Comparison of ENCODE assay signal across 37 cellular contexts in the genomic region with DNA sequence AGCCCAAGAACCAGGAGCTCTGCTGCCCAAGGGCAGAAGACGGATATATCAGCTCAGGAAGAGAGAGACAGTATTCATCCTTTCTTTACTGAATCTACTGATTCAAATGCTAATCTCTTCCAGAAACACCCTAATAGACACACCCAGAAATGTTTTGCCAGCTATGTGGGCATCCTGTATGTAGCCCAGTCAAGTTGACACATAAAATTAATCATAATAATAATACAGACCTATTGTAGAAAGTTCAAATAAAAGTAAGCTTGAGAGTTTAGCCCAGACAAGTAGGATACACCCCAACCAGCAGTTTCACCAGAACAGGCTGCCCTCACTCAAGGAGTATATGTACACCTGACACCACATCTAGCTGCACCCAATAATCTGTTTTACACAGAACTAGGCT.
"Had no signal": no experiment of that assay in that cellular context is flagged by ENCODE, and none has a peak within 500 bp of the region (broad histone marks: within the 10 kb centered on the region; RNA-seq: fewer than 3 reads in every experiment).

No MANE protein-coding gene starts in this region.

- H3K36me3 ChIP-seq: adrenal gland, ascending aorta, brain microvascular endothelial cell, breast epithelium, cardiac muscle cell had no signal

- H3K9me3 Mint-ChIP-seq: activated naive CD4-positive, alpha-beta T cell treated with anti-CD3 and anti-CD28 coated beads for 36 hours; activated naive CD4-positive, alpha-beta T cell treated with anti-CD3 and anti-CD28 coated beads, Interleukin-2, amount 10 ng/mL, durations not matched to agents 7 days and 5 days; activated naive CD8-positive, alpha-beta T cell treated with anti-CD3 and anti-CD28 coated beads for 36 hours; activated naive CD8-positive, alpha-beta T cell treated with anti-CD3 and anti-CD28 coated beads, Interleukin-2, amount 10 ng/mL, durations not matched to agents 7 days and 5 days; activated naive CD8-positive, alpha-beta T cell treated with anti-CD3 and anti-CD28 coated beads, Interleukin-2, amount 50 U/mL, for 24 hours; activated T-cell treated with anti-CD3 and anti-CD28 coated beads, Interleukin-2, amount 50 U/mL, for 24 hours; activated T-cell treated with anti-CD3 and anti-CD28 coated beads, Interleukin-2, amount 50 U/mL, for 4 hours; activated T-helper 1 cell treated with anti-CD3 and anti-CD28 coated beads, Interleukin-12 subunit alpha, Interleukin-12 subunit beta, Interleukin-2, Interleukin-4 antibody, amounts not matched to agents 30 ng/mL and 10 ng/mL and 1 ng/mL, durations not matched to agents 14 hours and 24 hours and 36 hours; activated T-helper 17 cell treated with anti-CD3 and anti-CD28 coated beads, Interleukin-2, amount 50 U/mL, for 72 hours; activated T-helper 2 cell treated with anti-CD3 and anti-CD28 coated beads, Interferon-gamma antibody, Interleukin-2, Interleukin-4, amounts not matched to agents 10 μg/mL and 5 μg/mL and 100 μg/mL, durations not matched to agents 14 hours and 24 hours and 36 hours; central memory CD8-positive, alpha-beta T cell had no signal

- DNase-seq: activated effector memory CD4-positive, alpha-beta T cell treated with anti-CD3 and anti-CD28 coated beads, Interleukin-2, amount 50 U/mL, for 16 hours; activated effector memory CD4-positive, alpha-beta T cell treated with Interleukin-2 at 50 U/mL for 16 hours; activated gamma-delta T cell; activated gamma-delta T cell treated with Interleukin-2 at 50 U/mL for 16 hours; activated naive CD4-positive, alpha-beta T cell; activated naive CD4-positive, alpha-beta T cell treated with anti-CD3 and anti-CD28 coated beads for 36 hours; activated naive CD4-positive, alpha-beta T cell treated with anti-CD3 and anti-CD28 coated beads, Interleukin-2, amount 10 ng/mL, durations not matched to agents 7 days and 5 days; activated naive CD4-positive, alpha-beta T cell treated with anti-CD3 and anti-CD28 coated beads, Interleukin-2, amount 50 U/mL, for 16 hours; activated naive CD4-positive, alpha-beta T cell treated with Interleukin-2 at 50 U/mL for 16 hours; activated naive CD8-positive, alpha-beta T cell treated with anti-CD3 and anti-CD28 coated beads for 36 hours; activated naive CD8-positive, alpha-beta T cell treated with anti-CD3 and anti-CD28 coated beads, Interleukin-2, amount 10 ng/mL, durations not matched to agents 7 days and 5 days; activated naive CD8-positive, alpha-beta T cell treated with anti-CD3 and anti-CD28 coated beads, Interleukin-2, amount 50 U/mL, for 24 hours; activated T-cell treated with anti-CD3 and anti-CD28 coated beads, Interleukin-2, amount 50 U/mL, for 24 hours; activated T-cell treated with anti-CD3 and anti-CD28 coated beads, Interleukin-2, amount 50 U/mL, for 4 hours; activated T-cell treated with anti-CD3 and anti-CD28 coated beads, Interleukin-2, amount 50 U/mL, for 48 hours; activated T-cell treated with anti-CD3 and anti-CD28 coated beads, Interleukin-2, amount 50 U/mL, for 72 hours; adrenal gland; amniotic stem cell; amygdala; anterior cingulate cortex; aorta; body of pancreas; brain microvascular endothelial cell; caudate nucleus; central memory CD4-positive, alpha-beta T cell; cerebellar nuclear complex had no signal

- H3K4me1 Mint-ChIP-seq: activated naive CD4-positive, alpha-beta T cell treated with anti-CD3 and anti-CD28 coated beads, Interleukin-2, amount 10 ng/mL, durations not matched to agents 7 days and 5 days; activated naive CD4-positive, alpha-beta T cell treated with anti-CD3 and anti-CD28 coated beads, Interleukin-2, amount 50 U/mL, for 24 hours; activated naive CD8-positive, alpha-beta T cell treated with anti-CD3 and anti-CD28 coated beads for 36 hours; activated naive CD8-positive, alpha-beta T cell treated with anti-CD3 and anti-CD28 coated beads, Interleukin-2, amount 10 ng/mL, durations not matched to agents 7 days and 5 days; activated naive CD8-positive, alpha-beta T cell treated with anti-CD3 and anti-CD28 coated beads, Interleukin-2, amount 50 U/mL, for 24 hours; activated T-helper 17 cell treated with anti-CD3 and anti-CD28 coated beads, Interleukin-2, amount 50 U/mL, for 72 hours; central memory CD8-positive, alpha-beta T cell had no signal

- H3K4me1 ChIP-seq: adrenal gland, ascending aorta, body of pancreas, breast epithelium had no signal

- H3K27me3 Mint-ChIP-seq: activated naive CD4-positive, alpha-beta T cell treated with anti-CD3 and anti-CD28 coated beads, Interleukin-2, amount 10 ng/mL, durations not matched to agents 7 days and 5 days; activated naive CD4-positive, alpha-beta T cell treated with anti-CD3 and anti-CD28 coated beads, Interleukin-2, amount 50 U/mL, for 24 hours; activated naive CD8-positive, alpha-beta T cell; activated naive CD8-positive, alpha-beta T cell treated with anti-CD3 and anti-CD28 coated beads for 36 hours; activated naive CD8-positive, alpha-beta T cell treated with anti-CD3 and anti-CD28 coated beads, Interleukin-2, amount 10 ng/mL, durations not matched to agents 7 days and 5 days; activated naive CD8-positive, alpha-beta T cell treated with anti-CD3 and anti-CD28 coated beads, Interleukin-2, amount 50 U/mL, for 24 hours; activated T-cell treated with anti-CD3 and anti-CD28 coated beads, Interleukin-2, amount 50 U/mL, for 24 hours; activated T-helper 17 cell treated with anti-CD3 and anti-CD28 coated beads, Interleukin-2, amount 50 U/mL, for 72 hours; central memory CD8-positive, alpha-beta T cell had no signal

- H3K27ac ChIP-seq: adrenal gland, ascending aorta, body of pancreas, brain microvascular endothelial cell, breast epithelium, cardiac muscle cell had no signal

- H3K9me3 ChIP-seq: adrenal gland, ascending aorta, body of pancreas, breast epithelium had no signal

- H3K4me3 ChIP-seq: adrenal gland, ascending aorta, body of pancreas, breast epithelium, cardiac muscle cell had no signal

- ATAC-seq: activated naive CD4-positive, alpha-beta T cell treated with anti-CD3 and anti-CD28 coated beads, Interleukin-2, amount 50 U/mL, for 72 hours; activated naive CD8-positive, alpha-beta T cell treated with anti-CD3 and anti-CD28 coated beads, Interleukin-2, amount 50 U/mL, for 24 hours; activated T-cell treated with anti-CD3 and anti-CD28 coated beads, Interleukin-2, amount 50 U/mL, for 4 hours; activated T-cell treated with anti-CD3 and anti-CD28 coated beads, Interleukin-2, amount 50 U/mL, for 72 hours; activated T-helper 17 cell treated with anti-CD3 and anti-CD28 coated beads, Interleukin-2, amount 50 U/mL, for 72 hours; body of pancreas had no signal

- H3K4me3 Mint-ChIP-seq: activated naive CD4-positive, alpha-beta T cell treated with anti-CD3 and anti-CD28 coated beads for 36 hours; activated naive CD4-positive, alpha-beta T cell treated with anti-CD3 and anti-CD28 coated beads, Interleukin-2, amount 10 ng/mL, durations not matched to agents 7 days and 5 days; activated naive CD4-positive, alpha-beta T cell treated with anti-CD3 and anti-CD28 coated beads, Interleukin-2, amount 50 U/mL, for 24 hours; activated naive CD8-positive, alpha-beta T cell; activated naive CD8-positive, alpha-beta T cell treated with anti-CD3 and anti-CD28 coated beads for 36 hours; activated naive CD8-positive, alpha-beta T cell treated with anti-CD3 and anti-CD28 coated beads, Interleukin-2, amount 10 ng/mL, durations not matched to agents 7 days and 5 days; activated naive CD8-positive, alpha-beta T cell treated with anti-CD3 and anti-CD28 coated beads, Interleukin-2, amount 50 U/mL, for 24 hours; activated T-cell treated with anti-CD3 and anti-CD28 coated beads, Interleukin-2, amount 50 U/mL, for 24 hours; activated T-cell treated with anti-CD3 and anti-CD28 coated beads, Interleukin-2, amount 50 U/mL, for 4 hours; activated T-cell treated with anti-CD3 and anti-CD28 coated beads, Interleukin-2, amount 50 U/mL, for 72 hours; activated T-helper 1 cell treated with anti-CD3 and anti-CD28 coated beads, Interleukin-12 subunit alpha, Interleukin-12 subunit beta, Interleukin-2, Interleukin-4 antibody, amounts not matched to agents 30 ng/mL and 10 ng/mL and 1 ng/mL, durations not matched to agents 14 hours and 24 hours and 36 hours; activated T-helper 17 cell treated with anti-CD3 and anti-CD28 coated beads, Interleukin-2, amount 50 U/mL, for 72 hours; brain; central memory CD8-positive, alpha-beta T cell had no signal

- H3K27me3 ChIP-seq: adrenal gland, ascending aorta, body of pancreas, brain microvascular endothelial cell, breast epithelium, cardiac muscle cell had no signal

- H3K36me3 Mint-ChIP-seq: activated naive CD4-positive, alpha-beta T cell treated with anti-CD3 and anti-CD28 coated beads, Interleukin-2, amount 10 ng/mL, durations not matched to agents 7 days and 5 days; activated naive CD4-positive, alpha-beta T cell treated with anti-CD3 and anti-CD28 coated beads, Interleukin-2, amount 50 U/mL, for 24 hours; activated naive CD4-positive, alpha-beta T cell treated with anti-CD3 and anti-CD28 coated beads, Interleukin-2, amount 50 U/mL, for 72 hours; activated naive CD8-positive, alpha-beta T cell; activated naive CD8-positive, alpha-beta T cell treated with anti-CD3 and anti-CD28 coated beads for 36 hours; activated naive CD8-positive, alpha-beta T cell treated with anti-CD3 and anti-CD28 coated beads, Interleukin-2, amount 10 ng/mL, durations not matched to agents 7 days and 5 days; brain had no signal

- H3K27ac Mint-ChIP-seq: activated naive CD4-positive, alpha-beta T cell treated with anti-CD3 and anti-CD28 coated beads for 36 hours; activated naive CD4-positive, alpha-beta T cell treated with anti-CD3 and anti-CD28 coated beads, Interleukin-2, amount 10 ng/mL, durations not matched to agents 7 days and 5 days; activated naive CD4-positive, alpha-beta T cell treated with anti-CD3 and anti-CD28 coated beads, Interleukin-2, amount 50 U/mL, for 24 hours; activated naive CD4-positive, alpha-beta T cell treated with anti-CD3 and anti-CD28 coated beads, Interleukin-2, amount 50 U/mL, for 72 hours; activated naive CD8-positive, alpha-beta T cell; activated naive CD8-positive, alpha-beta T cell treated with anti-CD3 and anti-CD28 coated beads for 36 hours; activated naive CD8-positive, alpha-beta T cell treated with anti-CD3 and anti-CD28 coated beads, Interleukin-2, amount 10 ng/mL, durations not matched to agents 7 days and 5 days; activated naive CD8-positive, alpha-beta T cell treated with anti-CD3 and anti-CD28 coated beads, Interleukin-2, amount 50 U/mL, for 24 hours; activated T-cell treated with anti-CD3 and anti-CD28 coated beads, Interleukin-2, amount 50 U/mL, for 24 hours; activated T-cell treated with anti-CD3 and anti-CD28 coated beads, Interleukin-2, amount 50 U/mL, for 72 hours; activated T-helper 1 cell treated with anti-CD3 and anti-CD28 coated beads, Interleukin-12 subunit alpha, Interleukin-12 subunit beta, Interleukin-2, Interleukin-4 antibody, amounts not matched to agents 30 ng/mL and 10 ng/mL and 1 ng/mL, durations not matched to agents 14 hours and 24 hours and 36 hours; activated T-helper 17 cell treated with anti-CD3 and anti-CD28 coated beads, Interleukin-2, amount 50 U/mL, for 72 hours; activated T-helper 2 cell treated with anti-CD3 and anti-CD28 coated beads, Interferon-gamma antibody, Interleukin-2, Interleukin-4, amounts not matched to agents 10 μg/mL and 5 μg/mL and 100 μg/mL, durations not matched to agents 14 hours and 24 hours and 36 hours; brain had no signal
